In genomic region chr11:73218106-73218829, GRCh38 we compare ENCODE assay signal across 3 cellular contexts.
TF ChIP-seq lines count a peak whose summit lies in the region.

Gene P2RY2 (plus strand): TSS chr11:73218281. CDS start chr11:73234160, 15,879 bp downstream.

TF ChIP-seq in HEK293, 187 proteins besides CTCF, POLR2A, EP300 and RAD21 (continued from another document and continues in another):
- TF ChIP-seq ZNF449 (tag by site-specific recombination; IDR thresholded peaks at IDR 0.05) (0 out of 2 replicates have a peak, but pooled peaks have one; percentile 23), ZNF692 (tag by site-specific recombination; IDR thresholded peaks at IDR 0.05) (peak; percentile 63), PRDM10 (tag by site-specific recombination; IDR thresholded peaks at IDR 0.05) (no peak)

TF ChIP-seq in SK-N-SH treated with all-trans-retinoic acid at 6 μM for 48 hours, 23 proteins besides CTCF, POLR2A, EP300 and RAD21 (continued from another document):
- no peak for TF ChIP-seq POU6F1 (CRISPR knock-in tag; IDR thresholded peaks at IDR 0.05; ENCODE audit: borderline replicate concordance, low read depth)
- no peak for TF ChIP-seq ARNTL (CRISPR knock-in tag; IDR thresholded peaks at IDR 0.05; ENCODE audit: borderline replicate concordance, low read depth)
- TF ChIP-seq PATZ1 (CRISPR knock-in tag; IDR thresholded peaks at IDR 0.05; ENCODE audit: borderline replicate concordance): no peak
- TF ChIP-seq BACH2 (CRISPR knock-in tag; IDR thresholded peaks at IDR 0.05; ENCODE audit: borderline replicate concordance): no peak
- TF ChIP-seq GLIS3 (CRISPR knock-in tag; IDR thresholded peaks at IDR 0.05): no peak
- no peak for TF ChIP-seq TSHZ2 (CRISPR knock-in tag; IDR thresholded peaks at IDR 0.05)
- TF ChIP-seq CSDC2 (CRISPR knock-in tag; IDR thresholded peaks at IDR 0.05): no peak
- TF ChIP-seq ESRRG (CRISPR knock-in tag; IDR thresholded peaks at IDR 0.05): no peak
- TF ChIP-seq PPARA (CRISPR knock-in tag; IDR thresholded peaks at IDR 0.05; ENCODE audit: borderline replicate concordance): no peak
- TF ChIP-seq ISL1 (CRISPR knock-in tag; IDR thresholded peaks at IDR 0.05): no peak
- no peak for TF ChIP-seq RARB (CRISPR knock-in tag; IDR thresholded peaks at IDR 0.05)

TF ChIP-seq in HepG2, 621 proteins besides CTCF, POLR2A, EP300 and RAD21 (continued from another document and continues in another):
- no peak for TF ChIP-seq ZNF704 (CRISPR knock-in tag; IDR thresholded peaks at IDR 0.05; ENCODE audit: borderline replicate concordance)
- TF ChIP-seq SMAD9 (CRISPR knock-in tag; IDR thresholded peaks at IDR 0.05): peak; percentile 62; the same call in 1 of the 2 replicates
- TF ChIP-seq KMT2B (CRISPR knock-in tag; IDR thresholded peaks at IDR 0.05): peak; percentile 21; the same call in 1 of the 2 replicates
- TF ChIP-seq USF2 (IDR thresholded peaks at IDR 0.05; ENCODE audit: low read depth, low read length): no peak
- TF ChIP-seq USF2 (CRISPR knock-in tag; IDR thresholded peaks at IDR 0.05; ENCODE audit: borderline replicate concordance): peak; percentile 12; the same call in 1 of the 2 replicates
- 0 out of 2 replicates have a peak, but pooled peaks have one; percentile 65 for TF ChIP-seq ZNF639 (CRISPR knock-in tag; conservative IDR thresholded peaks at IDR 0.05)
- peak; percentile 28; the same call in 1 of the 2 replicates for TF ChIP-seq ZNF281 (CRISPR knock-in tag; IDR thresholded peaks at IDR 0.05; ENCODE audit: borderline replicate concordance)
- peak; percentile 65; the same call in 1 of the 2 replicates for TF ChIP-seq PRDM15 (CRISPR knock-in tag; IDR thresholded peaks at IDR 0.05)
- no peak for TF ChIP-seq ZNF703 (CRISPR knock-in tag; IDR thresholded peaks at IDR 0.05; ENCODE audit: borderline replicate concordance)
- peak; percentile 52; the same call in 1 of the 2 replicates for TF ChIP-seq ZBTB26 (CRISPR knock-in tag; IDR thresholded peaks at IDR 0.05; ENCODE audit: borderline replicate concordance)
- TF ChIP-seq BCL6 (CRISPR knock-in tag; IDR thresholded peaks at IDR 0.05): 0 out of 2 replicates have a peak, but pooled peaks have one; percentile 18
- no peak for TF ChIP-seq PHF5A (CRISPR knock-in tag; IDR thresholded peaks at IDR 0.05; ENCODE audit: low read depth, unreplicated experiment)
- TF ChIP-seq RXRB (CRISPR knock-in tag; IDR thresholded peaks at IDR 0.05; ENCODE audit: borderline replicate concordance): no peak
- TF ChIP-seq ZNF136 (CRISPR knock-in tag; IDR thresholded peaks at IDR 0.05; ENCODE audit: low read depth): no peak
- TF ChIP-seq ZNF331 (CRISPR knock-in tag; IDR thresholded peaks at IDR 0.05): 0 out of 2 replicates have a peak, but pooled peaks have one; percentile 16
- TF ChIP-seq TAF1 (CRISPR knock-in tag; IDR thresholded peaks at IDR 0.05): peak; percentile 45; the same call in 1 of the 2 replicates
- TF ChIP-seq ZNF337 (CRISPR knock-in tag; IDR thresholded peaks at IDR 0.05; ENCODE audit: borderline replicate concordance, low read depth): 0 out of 2 replicates have a peak, but pooled peaks have one; percentile 50
- TF ChIP-seq RNF2 (conservative IDR thresholded peaks at IDR 0.05; ENCODE audit: low read depth): peak; percentile 52; the same call in 1 of the 2 replicates
- peak; percentile 71 for TF ChIP-seq KDM2A (CRISPR knock-in tag; IDR thresholded peaks at IDR 0.05; ENCODE audit: borderline replicate concordance, low read depth)
- peak; percentile 10; the same call in 1 of the 2 replicates for TF ChIP-seq HDAC2 (CRISPR knock-in tag; IDR thresholded peaks at IDR 0.05)
- no peak for TF ChIP-seq DPF2 (CRISPR knock-in tag; IDR thresholded peaks at IDR 0.05; ENCODE audit: borderline replicate concordance, low read depth)
- peak; percentile 85; the same call in 1 of the 2 replicates for TF ChIP-seq SATB2 (CRISPR knock-in tag; IDR thresholded peaks at IDR 0.05)
- TF ChIP-seq ZNF274 (CRISPR knock-in tag; IDR thresholded peaks at IDR 0.05): peak; percentile 75
- no peak for TF ChIP-seq ZFYVE20 (CRISPR knock-in tag; IDR thresholded peaks at IDR 0.05; ENCODE audit: borderline replicate concordance, low read depth)
- TF ChIP-seq GPBP1L1 (CRISPR knock-in tag; IDR thresholded peaks at IDR 0.05): no peak
- TF ChIP-seq ZNF572 (CRISPR knock-in tag; IDR thresholded peaks at IDR 0.05): peak; percentile 72; the same call in 1 of the 2 replicates
- TF ChIP-seq ZMAT5 (CRISPR knock-in tag; IDR thresholded peaks at IDR 0.05; ENCODE audit: borderline replicate concordance, low read depth): no peak
- TF ChIP-seq MAFG (CRISPR knock-in tag; IDR thresholded peaks at IDR 0.05): 0 out of 2 replicates have a peak, but pooled peaks have one; percentile 20
- TF ChIP-seq RAD51 (IDR thresholded peaks at IDR 0.05; ENCODE audit: borderline replicate concordance): no peak
- no peak for TF ChIP-seq MED8 (CRISPR knock-in tag; IDR thresholded peaks at IDR 0.05; ENCODE audit: insufficient replicate concordance)
- TF ChIP-seq KDM6A (CRISPR knock-in tag; IDR thresholded peaks at IDR 0.05; ENCODE audit: low read depth): no peak
- TF ChIP-seq PRDM10 (CRISPR knock-in tag; IDR thresholded peaks at IDR 0.05; ENCODE audit: low read depth): no peak
- no peak for TF ChIP-seq NFYB (CRISPR knock-in tag; IDR thresholded peaks at IDR 0.05)
